Comparison of ENCODE assay signal across 8 cellular contexts in the genomic region with DNA sequence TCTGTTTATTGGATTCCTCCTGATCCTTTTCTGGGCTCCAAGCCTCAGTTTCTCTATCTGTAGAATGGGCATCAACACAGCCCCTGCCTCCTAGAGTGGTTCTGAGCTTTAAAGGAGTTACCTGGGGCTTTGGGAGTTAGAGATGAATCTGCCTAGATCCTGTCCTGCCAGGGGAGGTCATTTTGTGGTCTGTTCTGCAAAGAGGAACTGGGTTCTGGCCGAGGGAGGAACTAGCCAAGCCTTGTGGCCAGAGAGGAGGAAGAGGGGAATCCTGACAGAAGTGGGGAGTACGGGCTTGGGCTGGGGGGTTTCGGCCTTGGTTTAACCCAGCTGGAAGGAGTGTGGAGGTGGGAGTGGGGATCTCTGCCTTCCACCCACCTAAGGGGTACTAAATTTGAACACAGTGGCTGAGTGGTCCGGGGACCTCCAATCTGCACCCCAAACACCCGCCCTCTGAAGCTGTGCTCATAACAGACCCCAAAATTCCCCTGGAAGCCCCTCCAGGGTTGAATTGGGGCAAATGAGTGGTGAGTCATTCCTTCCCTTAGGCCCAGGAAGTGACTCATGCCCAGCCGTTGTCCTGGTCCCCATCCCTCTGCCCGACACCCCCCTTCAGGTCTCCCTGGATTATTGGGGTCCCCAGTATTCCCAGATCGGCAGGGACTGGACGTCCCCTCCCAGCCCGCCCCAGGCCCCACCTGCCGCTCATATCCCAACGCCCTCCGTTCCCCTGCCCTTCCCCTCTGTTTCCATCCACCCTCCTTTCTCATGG. TPM values are rescaled to one million over a fixed set of nuclear protein-coding genes. Genes with fewer than 3 reads are reported as not detected.
DNase-seq lines count a peak whose midpoint lies in the region.

No MANE protein-coding gene starts in this region.

- no peaks in the 10 kb centered on the region for H3K27me3 ChIP-seq in esophagus (ENCODE audit: control insufficient read depth in 1 of 2, insufficient read depth in 2 of 2, low read length in 2 of 2)

- 27 to 38% methylated on average over 13 of the region's 13 CpGs for WGBS in esophagus, 2 donors

- peak overlapping the region; percentile 50 to 57 for H3K27ac ChIP-seq in esophagus (ENCODE audit: low read depth in 2 of 2, low read length in 1 of 2)

- H3K36me3 ChIP-seq in esophagus (ENCODE audit: control insufficient read depth in 2 of 2, insufficient read depth in 2 of 2, low read length in 1 of 2) = no peaks in the 10 kb centered on the region

- intact Hi-C loops in posterior cingulate gyrus (cut with DNase I) = no loop called here

- H3K9me3 ChIP-seq in esophagus (ENCODE audit: control insufficient read depth in 2 of 2, insufficient read depth in 1 of 2, low read depth in 1 of 2, low read length in 1 of 2) = no peaks in the 10 kb centered on the region

- peaks cover 0 to 4% of the 10 kb centered on the region in 2 donors for H3K4me1 ChIP-seq in esophagus (ENCODE audit: control insufficient read depth in 2 of 2, insufficient read depth in 2 of 2, low read length in 1 of 2)

- H3K4me3 ChIP-seq in esophagus (ENCODE audit: low read depth in 1 of 2, low read length in 2 of 2) = peak overlapping the region; percentile 17 to 23

- DNase-seq in EL (peak; percentile 76), HT1080 (ENCODE audit: low read depth) (peak; percentile 54), pons (ENCODE audit: low spot score) (peak; percentile 54), posterior cingulate gyrus (no peak), NCI-H187 treated with DMSO at 0.1 percent for 48 hours (lab: John Stamatoyannopoulos, UW) (no peak), HuH-7.5 (ENCODE audit: low spot score) (no peak)
- DNase-seq in activated CD4-positive, alpha-beta T cell treated with anti-CD3 and anti-CD28 coated beads for 48 hours = peak; percentile 59

RNA-seq across cellular contexts. Expression of gene ADGRE5, which starts 2.8 kb away (rescaled TPM):
- 11.8 and 14.5 TPM in 2 replicates for total RNA-seq in HT1080 (2014; rRNA removed; shearing (Covaris generic))
- polyA plus RNA-seq in HT1080 (2015; cell fraction: cytosol; rRNA removed) = 31.2 and 31.5 TPM in 2 replicates
- polyA plus RNA-seq in HT1080 (2015; cell fraction: nucleus; rRNA removed) = 119 and 128 TPM in 2 replicates
- 1 to 10 TPM; 4.5 to 6.1 TPM for polyA plus RNA-seq in esophagus

RNA-seq across cellular contexts. Expression of gene DDX39A, which starts 35.1 kb away (rescaled TPM):
- total RNA-seq in HT1080 (2014; rRNA removed; shearing (Covaris generic)) = 264 and 265 TPM in 2 replicates
- polyA plus RNA-seq in HT1080 (2015; cell fraction: cytosol; rRNA removed) = 112 and 125 TPM in 2 replicates
- polyA plus RNA-seq in HT1080 (2015; cell fraction: nucleus; rRNA removed) = 351 and 364 TPM in 2 replicates
- 100 to 1,000 TPM in 1 of 2 donors, 10 to 100 TPM in 1; 92.6 to 111 TPM for polyA plus RNA-seq in esophagus

RNA-seq across cellular contexts. Expression of gene PKN1, which starts 49.0 kb away (rescaled TPM):
- total RNA-seq in HT1080 (2014; rRNA removed; shearing (Covaris generic)) = 109 and 158 TPM in 2 replicates
- polyA plus RNA-seq in HT1080 (2015; cell fraction: cytosol; rRNA removed) = 135 and 150 TPM in 2 replicates
- 91.8 and 97.7 TPM in 2 replicates for polyA plus RNA-seq in HT1080 (2015; cell fraction: nucleus; rRNA removed)
- 10 to 100 TPM; 10.7 to 12.6 TPM for polyA plus RNA-seq in esophagus

Comparison
In these comparisons a context has a peak if more than half of its experiments do, and no peak if none do; other contexts are left out.
1. DNase-seq: peak in EL (single experiment), HT1080 (single experiment), activated CD4-positive, alpha-beta T cell treated with anti-CD3 and anti-CD28 coated beads for 48 hours (single experiment) and pons (single experiment); none in posterior cingulate gyrus (0 of 10), NCI-H187 treated with DMSO at 0.1 percent for 48 hours (single experiment) and HuH-7.5 (single experiment).